In genomic region chr6:151616091-151616513, GRCh38 we compare ENCODE assay signal across 16 cellular contexts.
A peak's percentile ranks its signal among the peaks of the same experiment; 100 is the strongest.
DNase-seq lines count a peak whose midpoint lies in the region; ATAC-seq, FAIRE-seq and TF ChIP-seq lines count a peak whose summit lies in the region.
"Had no signal": no experiment of that assay in that cellular context is flagged by ENCODE, and none has a peak within 500 bp of the region (broad histone marks: within the 10 kb centered on the region; RNA-seq: fewer than 3 reads in every experiment).

No MANE protein-coding gene starts in this region.

- H4K20me1 ChIP-seq in H9 (ENCODE audit: control insufficient read depth, insufficient read depth, insufficient read length): no peaks in the 10 kb centered on the region

- no peak overlapping the region for H3K9ac ChIP-seq in H9 (ENCODE audit: extremely low read depth, insufficient read length, low read length)
- no peak overlapping the region for H3K9ac ChIP-seq in trophoblast cell (ENCODE audit: low read length)

- H3K9me3 ChIP-seq in H9 (ENCODE audit: control insufficient read depth, low read depth, low read length) (no peaks in the 10 kb centered on the region), trophoblast cell (ENCODE audit: insufficient read depth, low read depth, low read length) (no peaks in the 10 kb centered on the region)

- no peak overlapping the region for H2AFZ ChIP-seq in H9 (ENCODE audit: low read length)
- H2AFZ ChIP-seq in trophoblast cell (ENCODE audit: insufficient read depth, low read length, poor library complexity): no peak overlapping the region

- peak; percentile 36 for DNase-seq in H9
- no peak for DNase-seq in WTC11 (ENCODE audit: low spot score)
- peak; percentile 7 for DNase-seq in left kidney (ENCODE audit: low read depth, low spot score)
- DNase-seq in trophoblast cell: no peak
- no peak for DNase-seq in GM12891 (ENCODE audit: insufficient read length, low spot score)
- DNase-seq in NCI-H1092 (lab: John Stamatoyannopoulos, UW): no peak
- DNase-seq in stimulated activated CD4-positive, alpha-beta T cell treated with anti-CD3 and anti-CD28 coated beads, Interleukin-4, amount 100 ng/mL, for 1 hour: no peak
- DNase-seq: DMS 273 treated with DMSO at 0.1 percent for 48 hours, MV-4-11, NCI-H1417 treated with DMSO at 0.1 percent for 48 hours, NCI-H2029 treated with DMSO at 0.1 percent for 48 hours, NCI-H2171 treated with DMSO at 0.1 percent for 48 hours, NCI-H510A treated with DMSO at 0.1 percent for 48 hours had no signal

- H2BK120ac ChIP-seq in H9 (ENCODE audit: low read depth, low read length, poor library complexity, severe bottlenecking) (no peak overlapping the region), trophoblast cell (ENCODE audit: insufficient read depth, low read length, poor library complexity) (no peak overlapping the region)

- no peaks in the 10 kb centered on the region for H3K27me3 Mint-ChIP-seq in H9 (ENCODE audit: low read depth)
- no peaks in the 10 kb centered on the region for H3K27me3 Mint-ChIP-seq in WTC11 (ENCODE audit: low read depth)

- TF ChIP-seq CTCF in H9 (conservative IDR thresholded peaks at IDR 0.05): no peak
- TF ChIP-seq CTCF in WTC11 (IDR thresholded peaks at IDR 0.05): no peak

- H3K36me3 ChIP-seq in trophoblast cell (ENCODE audit: control insufficient read depth in 1 of 2, insufficient read depth in 2 of 2, low read length in 2 of 2): no peaks in the 10 kb centered on the region

- peak overlapping the region; percentile 40 to 93 (median 90); a peak in 6 of 7 replicates for H3K27ac Mint-ChIP-seq in H9
- H3K27ac Mint-ChIP-seq in WTC11: peak overlapping the region; percentile 96
- H3K27ac Mint-ChIP-seq: IgD-negative memory B cell had no signal

- H3K27ac ChIP-seq in H9 (ENCODE audit: insufficient read length, low read depth, low read length) (peak overlapping the region; percentile 21), trophoblast cell (ENCODE audit: low read depth, low read length) (peak overlapping the region; percentile 38)
- H3K27ac ChIP-seq: C4-2B had no signal

- ATAC-seq in WTC11 (peak; percentile 87), HG03460 (IDR thresholded peaks at IDR 0.05; ENCODE audit: unreplicated experiment) (no peak)

- no peak overlapping the region for H3K56ac ChIP-seq in H9 (ENCODE audit: insufficient read length, low read depth, low read length)

- H3K9me3 Mint-ChIP-seq in H9: no peaks in the 10 kb centered on the region; a peak in 1 of 5 replicates
- H3K9me3 Mint-ChIP-seq in WTC11: peaks cover 4% of the 10 kb centered on the region; the same call in 1 of the 2 replicates

- H3K4me1 Mint-ChIP-seq in H9 (peaks cover 29 to 30% of the 10 kb centered on the region in 2 experiments), WTC11 (peaks cover 49% of the 10 kb centered on the region)

- peak overlapping the region; percentile 72; the same call in 1 of the 2 replicates for H3K14ac ChIP-seq in H9 (ENCODE audit: insufficient read depth, low read length)
- no peak overlapping the region for H3K14ac ChIP-seq in trophoblast cell (ENCODE audit: low read length)

- H3K4me3 Mint-ChIP-seq in H9 (no peak overlapping the region), WTC11 (peak overlapping the region; percentile 26; the same call in 1 of the 2 replicates)
- H3K4me3 Mint-ChIP-seq: IgD-negative memory B cell had no signal

- H3K4me3 ChIP-seq in trophoblast cell (ENCODE audit: low read depth, low read length): no peak overlapping the region

- no peak overlapping the region for H2BK15ac ChIP-seq in H9 (ENCODE audit: low read depth, low read length)

- H3K23me2 ChIP-seq in H9 (ENCODE audit: insufficient read length, low read depth, low read length, poor library complexity, severe bottlenecking): no peaks in the 10 kb centered on the region

- H4K8ac ChIP-seq in H9 (replicated peaks; ENCODE audit: insufficient read length, low read depth, low read length): no peak overlapping the region
- H4K8ac ChIP-seq in trophoblast cell (ENCODE audit: low read depth, low read length): no peak overlapping the region

- FAIRE-seq in GM12891 (lab: Jason Lieb, UNC): no peak

- POLR2A ChIA-PET in WTC11 (lab: Charles Lee): no interaction called here

- CTCF ChIA-PET in WTC11 (lab: Charles Lee): interaction anchor here (0.6 to 1.9 kb wide), 5 partner anchors 26 to 686 kb away, joined by 3 to 10 read pairs (median 4); no protein-coding TSS in a partner anchor

- H3K4ac ChIP-seq in H9 (ENCODE audit: low read depth, low read length) (no peak overlapping the region), trophoblast cell (ENCODE audit: low read depth, low read length) (no peak overlapping the region)

- H3K79me1 ChIP-seq in H9 (ENCODE audit: insufficient read depth, low read depth, low read length, poor library complexity, severe bottlenecking): no peaks in the 10 kb centered on the region
- H3K79me1 ChIP-seq in trophoblast cell (ENCODE audit: low read length): peaks cover 4% of the 10 kb centered on the region

- no peak overlapping the region for H2BK12ac ChIP-seq in H9 (ENCODE audit: insufficient read length, low read depth, low read length)
- H2BK12ac ChIP-seq in trophoblast cell (ENCODE audit: low read length): no peak overlapping the region

- H3K23ac ChIP-seq in H9 (ENCODE audit: insufficient read length, low read depth, low read length): no peak overlapping the region
- H3K23ac ChIP-seq in trophoblast cell (ENCODE audit: low read length): no peak overlapping the region

- H3K27me3 ChIP-seq in H9 (ENCODE audit: insufficient read depth, low read length): no peaks in the 10 kb centered on the region
- no peaks in the 10 kb centered on the region for H3K27me3 ChIP-seq in trophoblast cell (ENCODE audit: insufficient read depth, low read length)

- H2BK5ac ChIP-seq in H9 (ENCODE audit: insufficient read length, low read length) (no peak overlapping the region), trophoblast cell (ENCODE audit: low read depth, low read length, poor library complexity) (no peak overlapping the region)

- no peak overlapping the region for H4K5ac ChIP-seq in H9 (ENCODE audit: insufficient read length, low read depth, low read length)

- no peak overlapping the region for H3T11ph ChIP-seq in H9 (ENCODE audit: low read length)

- no peak for TF ChIP-seq POLR2A in GM12891 (IDR thresholded peaks at IDR 0.05; ENCODE audit: low read depth, low read length)

- H4K91ac ChIP-seq in H9 (ENCODE audit: insufficient read length, low read depth, low read length): no peak overlapping the region
- H4K91ac ChIP-seq in trophoblast cell (ENCODE audit: low read depth, low read length): no peak overlapping the region

- H3K36me3 Mint-ChIP-seq in H9 (ENCODE audit: insufficient read depth in 1 of 3, low read depth in 3 of 3) (no peaks in the 10 kb centered on the region; a peak in 2 of 7 replicates), WTC11 (peaks cover 4% of the 10 kb centered on the region; the same call in 1 of the 2 replicates)
- H3K36me3 Mint-ChIP-seq: IgD-negative memory B cell had no signal

- H3K18ac ChIP-seq in H9 (ENCODE audit: insufficient read length, low read depth, low read length) (peak overlapping the region; percentile 67), trophoblast cell (ENCODE audit: low read length) (no peak overlapping the region)

- WGBS in H9 (ENCODE audit: extremely low coverage, insufficient read length, low lambda C conversion rate): no CpG with 5 or more reads among the region's 5 CpGs
- no CpG with 5 or more reads among the region's 5 CpGs for WGBS in trophoblast cell (ENCODE audit: extremely low coverage, insufficient coverage, insufficient read length)

- H3K4me1 ChIP-seq in H9 (ENCODE audit: insufficient read depth, low read length): peaks cover 4% of the 10 kb centered on the region; the same call in 1 of the 2 replicates
- H3K4me1 ChIP-seq in trophoblast cell (ENCODE audit: control insufficient read depth in 1 of 2, insufficient read depth in 2 of 2, low read length in 2 of 2): peaks cover 2 to 6% of the 10 kb centered on the region in 2 experiments

- H2BK20ac ChIP-seq in H9 (ENCODE audit: low read depth, low read length, poor library complexity, severe bottlenecking): no peak overlapping the region

- no peak overlapping the region for H4K12ac ChIP-seq in trophoblast cell (ENCODE audit: low read depth, low read length)

- H3K4me2 ChIP-seq in H9 (ENCODE audit: insufficient read depth, insufficient read length, low read length) (no peak overlapping the region), trophoblast cell (ENCODE audit: low read length) (peak overlapping the region; percentile 8)

- H3K79me2 ChIP-seq in H9 (ENCODE audit: insufficient read depth, low read length) (no peaks in the 10 kb centered on the region), trophoblast cell (ENCODE audit: control insufficient read depth, insufficient read depth, low read length, poor library complexity) (no peaks in the 10 kb centered on the region)

- no peak overlapping the region for H2AK5ac ChIP-seq in H9 (ENCODE audit: insufficient read length, low read length)
- no peak overlapping the region for H2AK5ac ChIP-seq in trophoblast cell (ENCODE audit: low read length)

TF ChIP-seq in WTC11, 78 proteins besides CTCF, POLR2A, EP300 and RAD21:
- no peak for TF ChIP-seq ZNF232 (CRISPR knock-in tag; IDR thresholded peaks at IDR 0.05)
- no peak for TF ChIP-seq SOX15 (CRISPR knock-in tag; IDR thresholded peaks at IDR 0.05)
- no peak for TF ChIP-seq ZBTB21 (CRISPR knock-in tag; IDR thresholded peaks at IDR 0.05; ENCODE audit: borderline replicate concordance)
- TF ChIP-seq MAX (CRISPR knock-in tag; IDR thresholded peaks at IDR 0.05): 0 out of 2 replicates have a peak, but pooled peaks have one; percentile 24
TF ChIP-seq in WTC11: peak in this region for 1.

TF ChIP-seq in GM12891, 5 proteins besides CTCF, POLR2A, EP300 and RAD21:
- no peak for TF ChIP-seq SPI1 (IDR thresholded peaks at IDR 0.05; ENCODE audit: low read depth, low read length)
- TF ChIP-seq POU2F2 (IDR thresholded peaks at IDR 0.05; ENCODE audit: low read depth, low read length): no peak
- no peak for TF ChIP-seq PAX5 (IDR thresholded peaks at IDR 0.05; ENCODE audit: insufficient read depth, low read length, severe bottlenecking)
- no peak for TF ChIP-seq TAF1 (IDR thresholded peaks at IDR 0.05; ENCODE audit: low read depth, low read length)
- no peak for TF ChIP-seq POLR2AphosphoS5 (IDR thresholded peaks at IDR 0.05; ENCODE audit: low read depth, low read length)

Comparison
In these comparisons a context has a peak if more than half of its experiments do, and no peak if none do; other contexts are left out.
1. DNase-seq: peak in H9 (single experiment) and left kidney (single experiment); none in WTC11 (single experiment), trophoblast cell (0 of 2), GM12891 (single experiment), NCI-H1092 (single experiment) and stimulated activated CD4-positive, alpha-beta T cell treated with anti-CD3 and anti-CD28 coated beads, Interleukin-4, amount 100 ng/mL, for 1 hour (single experiment).